1 cellular context compared by ENCODE assay signal in genomic region chr3:4995500-4996053, GRCh38.
A peak's percentile ranks its signal among the peaks of the same experiment; 100 is the strongest.
TF ChIP-seq lines count a peak whose summit lies in the region.

No MANE protein-coding gene starts in this region.

TF ChIP-seq in HEK293, 187 proteins besides CTCF, POLR2A, EP300 and RAD21 (continued from another document):
- TF ChIP-seq PBX3 (CRISPR knock-in tag; IDR thresholded peaks at IDR 0.05) (no peak), PRDM10 (tag by site-specific recombination; IDR thresholded peaks at IDR 0.05) (peak; percentile 89), TRIM28 (IDR thresholded peaks at IDR 0.05; ENCODE audit: borderline replicate concordance, low read length) (no peak), ZNF121 (tag by site-specific recombination; IDR thresholded peaks at IDR 0.05) (no peak), ZNF600 (tag by site-specific recombination; IDR thresholded peaks at IDR 0.05) (no peak), HOXD13 (CRISPR knock-in tag; IDR thresholded peaks at IDR 0.05; ENCODE audit: borderline replicate concordance) (no peak), ZNF791 (tag by site-specific recombination; IDR thresholded peaks at IDR 0.05) (no peak), ZNF280D (tag by site-specific recombination; IDR thresholded peaks at IDR 0.05) (no peak), ZNF580 (tag by site-specific recombination; IDR thresholded peaks at IDR 0.05) (no peak)
